8 cellular contexts compared by ENCODE assay signal in genomic region chr2:10835052-10835970, GRCh38. TPM values are rescaled to one million over a fixed set of nuclear protein-coding genes. Genes with fewer than 3 reads are reported as not detected.
DNase-seq lines count a peak whose midpoint lies in the region; ATAC-seq and TF ChIP-seq lines count a peak whose summit lies in the region.

No MANE protein-coding gene starts in this region.

- H3K9me3 ChIP-seq in OCI-LY7 (ENCODE audit: low read length) (no peaks in the 10 kb centered on the region), gastroesophageal sphincter (peaks cover 0 to 7% (median 0%) of the 10 kb centered on the region in 3 donors)

- H3K4me3 Mint-ChIP-seq in activated T-cell treated with anti-CD3 and anti-CD28 coated beads, Interleukin-2, amount 50 U/mL, for 72 hours = no peak overlapping the region

- no peaks in the 10 kb centered on the region for H3K79me2 ChIP-seq in OCI-LY7 (ENCODE audit: insufficient read depth, low read depth, low read length)

- H3K36me3 Mint-ChIP-seq in activated T-cell treated with anti-CD3 and anti-CD28 coated beads, Interleukin-2, amount 50 U/mL, for 72 hours (ENCODE audit: insufficient read depth in 2 of 2) = peaks cover 2% of the 10 kb centered on the region in 2 donors

- intact Hi-C loops in OCI-LY7 (cut with micrococcal nuclease; ENCODE audit: unreplicated experiment) (loop anchor here (1.0 to 10.0 kb wide), 2 partner anchors 65 to 749 kb away; no protein-coding TSS in a partner anchor), posterior vena cava (cut with DNase I) (loop anchor here in 1 of 2 donors (10.0 kb wide), 1 partner anchor 289 kb away; no protein-coding TSS in a partner anchor)

- H3K27ac Mint-ChIP-seq in activated T-cell treated with anti-CD3 and anti-CD28 coated beads, Interleukin-2, amount 50 U/mL, for 72 hours = no peak overlapping the region

- WGBS in gastroesophageal sphincter (ENCODE audit: low coverage in 1 of 2), 2 donors = 69 to 80% methylated on average over 1 to 9 of the region's 48 CpGs

- no peak overlapping the region for H3K4me2 ChIP-seq in OCI-LY7 (ENCODE audit: low read length)

- no peak overlapping the region for H2AFZ ChIP-seq in OCI-LY7 (ENCODE audit: low read length)

- H3K36me3 ChIP-seq in OCI-LY7 (ENCODE audit: insufficient read depth, low read length) (no peaks in the 10 kb centered on the region), gastroesophageal sphincter (no peaks in the 10 kb centered on the region)

- H3K4me1 ChIP-seq in OCI-LY7 (ENCODE audit: insufficient read depth, low read length, poor library complexity, severe bottlenecking) (peaks cover 3% of the 10 kb centered on the region), gastroesophageal sphincter (peaks cover 0 to 16% (median 11%) of the 10 kb centered on the region in 3 donors)

- no peaks in the 10 kb centered on the region for H3K9me2 ChIP-seq in OCI-LY7 (ENCODE audit: insufficient read depth, low read length)

- H3K4me1 Mint-ChIP-seq in activated T-cell treated with anti-CD3 and anti-CD28 coated beads, Interleukin-2, amount 50 U/mL, for 72 hours (ENCODE audit: low read depth) = peaks cover 9% of the 10 kb centered on the region

- TF ChIP-seq CTCF in OCI-LY7 (conservative IDR thresholded peaks at IDR 0.05; ENCODE audit: low read length) = peak; percentile 87
- TF ChIP-seq CTCF in gastroesophageal sphincter (IDR thresholded peaks at IDR 0.05) = peak; percentile 62 to 92 (median 74)

- ATAC-seq in GM19023 (IDR thresholded peaks at IDR 0.05; ENCODE audit: unreplicated experiment) (peak; percentile 73), HG03432 (IDR thresholded peaks at IDR 0.05; ENCODE audit: unreplicated experiment) (peak; percentile 83), gastroesophageal sphincter (peak; percentile 71), HG03520 (IDR thresholded peaks at IDR 0.05; ENCODE audit: unreplicated experiment) (no peak)
- peak; percentile 76 to 81 for ATAC-seq in activated T-cell treated with anti-CD3 and anti-CD28 coated beads, Interleukin-2, amount 50 U/mL, for 72 hours (replicated peaks in 1 of 2)

- peaks cover 52% of the 10 kb centered on the region for H3K27me3 ChIP-seq in gastroesophageal sphincter

- TF ChIP-seq POLR2A in gastroesophageal sphincter (IDR thresholded peaks at IDR 0.05) = no peak

- CTCF ChIA-PET in OCI-LY7 (lab: Charles Lee; ENCODE audit: unreplicated experiment) = interaction anchor here (0.6 to 0.9 kb wide), 3 partner anchors 18 to 159 kb away, joined by 3 to 4 read pairs (median 3); no protein-coding TSS in a partner anchor

- POLR2A ChIA-PET in OCI-LY7 (lab: Charles Lee) = no interaction called here

- DNase-seq in AG08396 (ENCODE audit: low spot score) (peak; percentile 81), OCI-LY7 (ENCODE audit: low spot score) (peak; percentile 57), posterior vena cava (ENCODE audit: low spot score) (peak; percentile 83)
- DNase-seq in activated T-cell treated with anti-CD3 and anti-CD28 coated beads, Interleukin-2, amount 50 U/mL, for 72 hours = peak; percentile 84 to 89

- no TSS peak for BruUV-seq in OCI-LY7 (replicated peaks; lab: Mats Ljungman, UMichigan)

- no peak overlapping the region for H3K27ac ChIP-seq in OCI-LY7 (ENCODE audit: low read depth, low read length, poor library complexity, severe bottlenecking)
- H3K27ac ChIP-seq in gastroesophageal sphincter = no peak overlapping the region

- H3K9me3 Mint-ChIP-seq in activated T-cell treated with anti-CD3 and anti-CD28 coated beads, Interleukin-2, amount 50 U/mL, for 72 hours = peaks cover 2 to 3% of the 10 kb centered on the region in 2 donors

- H3K4me3 ChIP-seq in OCI-LY7 (ENCODE audit: low read depth, low read length, poor library complexity, severe bottlenecking) (no peak overlapping the region), gastroesophageal sphincter (no peak overlapping the region)

- no peaks in the 10 kb centered on the region for H4K20me1 ChIP-seq in OCI-LY7 (ENCODE audit: insufficient read depth, low read length)

- peaks cover 27% of the 10 kb centered on the region for H3K27me3 Mint-ChIP-seq in activated T-cell treated with anti-CD3 and anti-CD28 coated beads, Interleukin-2, amount 50 U/mL, for 72 hours (ENCODE audit: low read depth)

- TF ChIP-seq EP300 in gastroesophageal sphincter (IDR thresholded peaks at IDR 0.05) = no peak

RNA-seq across cellular contexts. Expression of gene PDIA6, which starts 22.7 kb away (rescaled TPM):
- total RNA-seq in OCI-LY7 (2014; rRNA removed; shearing (Covaris generic)) = 171 and 192 TPM in 2 replicates
- 132 and 150 TPM in 2 replicates for total RNA-seq in OCI-LY7 (2022)
- 100 to 1,000 TPM in 1 of 2 donors, 10 to 100 TPM in 1; 79.3 to 131 TPM for total RNA-seq in activated T-cell treated with anti-CD3 and anti-CD28 coated beads, Interleukin-2, amount 50 U/mL, for 72 hours
- total RNA-seq in gastroesophageal sphincter = 100 to 1,000 TPM in 1 of 4 donors, 10 to 100 TPM in 3; 81.3 to 138 (median 90.3) TPM
- 100 to 1,000 TPM; 111 to 144 TPM for total RNA-seq in posterior vena cava
